Comparison of ENCODE assay signal across 30 cellular contexts in the genomic region with DNA sequence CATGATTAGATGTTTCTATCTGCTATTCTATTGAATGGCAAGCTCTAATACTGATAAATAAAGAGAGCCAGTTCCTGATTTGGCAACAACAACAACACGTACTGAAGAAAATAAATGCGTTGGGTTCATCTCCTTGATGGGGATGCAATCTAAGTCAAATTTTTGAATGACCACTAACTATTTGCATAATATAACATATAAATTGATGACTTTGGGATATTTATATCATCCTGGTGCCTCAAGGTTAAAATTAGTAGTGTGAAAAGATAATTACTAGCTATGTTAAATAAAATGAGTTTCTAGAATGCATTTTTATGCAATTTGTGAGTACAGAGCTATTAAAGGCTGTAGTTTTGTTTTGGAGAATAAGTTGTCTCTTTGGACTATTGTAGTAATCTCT.
"Had no signal": no experiment of that assay in that cellular context is flagged by ENCODE, and none has a peak within 500 bp of the region (broad histone marks: within the 10 kb centered on the region; RNA-seq: fewer than 3 reads in every experiment).

No MANE protein-coding gene starts in this region.

- H3K27me3 ChIP-seq: neural progenitor cell, ovary, spleen, suprapubic skin, testis, tibial artery, transverse colon, upper lobe of right lung, uterus had no signal

- H3K4me3 ChIP-seq: neural progenitor cell, ovary, psoas muscle, skin epidermis, smooth muscle cell, spleen, suprapubic skin, testis, tibial artery, transverse colon, upper lobe of right lung, uterus had no signal

- H3K36me3 Mint-ChIP-seq: naive thymus-derived CD8-positive, alpha-beta T cell; natural killer cell treated with Interleukin-12 subunit alpha and Interleukin-12 subunit beta and Interleukin-15 and Interleukin-18, amount 100 ng/mL, for 72 hours; neural progenitor cell; stimulated activated memory B cell treated with anti-CD40 and anti-IgM and Interleukin-4, amounts not matched to agents 10 μg/mL and 1 μg/mL and 100 μg/mL, for 72 hours; type B pancreatic cell had no signal

- H3K36me3 ChIP-seq: neural progenitor cell, ovary, spleen, suprapubic skin, tibial artery, transverse colon, upper lobe of right lung, uterus had no signal

- H3K27ac ChIP-seq: neural progenitor cell, ovary, parathyroid adenoma, psoas muscle, skin epidermis, spleen, suprapubic skin, testis, tibial artery, transverse colon, upper lobe of right lung, uterus had no signal

- H3K4me1 Mint-ChIP-seq: naive thymus-derived CD8-positive, alpha-beta T cell; neural progenitor cell; stimulated activated memory B cell treated with anti-CD40 and anti-IgM and Interleukin-4, amounts not matched to agents 10 μg/mL and 1 μg/mL and 100 μg/mL, for 72 hours; stimulated activated naive CD8-positive, alpha-beta T cell treated with anti-CD3 and anti-CD28 coated beads, Interleukin-15, amount 100 ng/mL, for 72 hours had no signal

- DNase-seq: naive thymus-derived CD8-positive, alpha-beta T cell; occipital lobe; ovary; psoas muscle; right cardiac atrium; spleen; stimulated activated CD4-positive, alpha-beta T cell treated with anti-CD3 and anti-CD28 coated beads, Interleukin-12 subunit alpha, Interleukin-12 subunit beta, amount 100 ng/mL, for 4 hours; stimulated activated CD4-positive, alpha-beta T cell treated with anti-CD3 and anti-CD28 coated beads, Interleukin-1b, Interleukin-23, amount 100 ng/mL, for 48 hours; stimulated activated CD4-positive, alpha-beta T cell treated with anti-CD3 and anti-CD28 coated beads, Interleukin-4, amount 100 ng/mL, for 1 hour; stimulated activated CD4-positive, alpha-beta T cell treated with anti-CD3 and anti-CD28 coated beads, Interleukin-4, amount 100 ng/mL, for 4 hours; stimulated activated CD8-positive, alpha-beta memory T cell treated with anti-CD3 and anti-CD28 coated beads, Interleukin-4, amount 100 ng/mL, for 48 hours; stimulated activated naive CD4-positive, alpha-beta T cell; stimulated activated naive CD8-positive, alpha-beta T cell treated with anti-CD3 and anti-CD28 coated beads, Interleukin-15, amount 100 ng/mL, for 72 hours; stimulated activated naive CD8-positive, alpha-beta T cell treated with anti-CD3 and anti-CD28 coated beads, Interleukin-15, Interleukin-2, amounts not matched to agents 100 U/mL and 50 U/mL, for 24 hours; substantia nigra; testis; tibial artery; transverse colon; upper lobe of right lung; uterus had no signal

- H3K9me3 Mint-ChIP-seq: stimulated activated memory B cell treated with anti-CD40 and anti-IgM and Interleukin-4, amounts not matched to agents 10 μg/mL and 1 μg/mL and 100 μg/mL, for 72 hours had no signal

- H3K4me1 ChIP-seq: neural progenitor cell, parathyroid adenoma, psoas muscle, spleen, suprapubic skin, testis, transverse colon, upper lobe of right lung, uterus had no signal

- ATAC-seq: naive thymus-derived CD8-positive, alpha-beta T cell; natural killer cell treated with Interleukin-12 subunit alpha and Interleukin-12 subunit beta and Interleukin-15 and Interleukin-18, amount 100 ng/mL, for 72 hours; psoas muscle; right cardiac atrium; sciatic nerve; stimulated activated memory B cell treated with anti-CD40 and anti-IgM and Interleukin-4, amounts not matched to agents 10 μg/mL and 1 μg/mL and 100 μg/mL, for 72 hours; stimulated activated naive CD8-positive, alpha-beta T cell treated with anti-CD3 and anti-CD28 coated beads, Interleukin-15, amount 100 ng/mL, for 72 hours; stimulated activated naive CD8-positive, alpha-beta T cell treated with anti-CD3 and anti-CD28 coated beads, Interleukin-15, Interleukin-2, amounts not matched to agents 100 U/mL and 50 U/mL, for 24 hours; upper lobe of right lung had no signal

- H3K27me3 Mint-ChIP-seq: naive thymus-derived CD8-positive, alpha-beta T cell; natural killer cell treated with Interleukin-12 subunit alpha and Interleukin-12 subunit beta and Interleukin-15 and Interleukin-18, amount 100 ng/mL, for 72 hours; progenitor cell of endocrine pancreas; stimulated activated memory B cell treated with anti-CD40 and anti-IgM and Interleukin-4, amounts not matched to agents 10 μg/mL and 1 μg/mL and 100 μg/mL, for 72 hours; stimulated activated naive CD8-positive, alpha-beta T cell treated with anti-CD3 and anti-CD28 coated beads, Interleukin-15, amount 100 ng/mL, for 72 hours; type B pancreatic cell had no signal

- H3K4me3 Mint-ChIP-seq: naive thymus-derived CD8-positive, alpha-beta T cell; natural killer cell treated with Interleukin-12 subunit alpha and Interleukin-12 subunit beta and Interleukin-15 and Interleukin-18, amount 100 ng/mL, for 72 hours; neural progenitor cell; stimulated activated memory B cell treated with anti-CD40 and anti-IgM and Interleukin-4, amounts not matched to agents 10 μg/mL and 1 μg/mL and 100 μg/mL, for 72 hours; stimulated activated naive CD8-positive, alpha-beta T cell treated with anti-CD3 and anti-CD28 coated beads, Interleukin-15, amount 100 ng/mL, for 72 hours; type B pancreatic cell had no signal

- H3K79me2 ChIP-seq: parathyroid adenoma had no signal

- H3K9ac ChIP-seq: neural progenitor cell, parathyroid adenoma had no signal

- H2AFZ ChIP-seq: neural progenitor cell, parathyroid adenoma had no signal

- H3K27ac Mint-ChIP-seq: naive thymus-derived CD8-positive, alpha-beta T cell; natural killer cell treated with Interleukin-12 subunit alpha and Interleukin-12 subunit beta and Interleukin-15 and Interleukin-18, amount 100 ng/mL, for 72 hours; neural progenitor cell; progenitor cell of endocrine pancreas; stimulated activated memory B cell treated with anti-CD40 and anti-IgM and Interleukin-4, amounts not matched to agents 10 μg/mL and 1 μg/mL and 100 μg/mL, for 72 hours; type B pancreatic cell had no signal

- H3K4me2 ChIP-seq: neural progenitor cell, smooth muscle cell had no signal

- H3K9me3 ChIP-seq: ovary, psoas muscle, spleen, suprapubic skin, testis, tibial artery, transverse colon, upper lobe of right lung, uterus had no signal
